Comparison of ENCODE assay signal across 1 cellular context in the genomic region with DNA sequence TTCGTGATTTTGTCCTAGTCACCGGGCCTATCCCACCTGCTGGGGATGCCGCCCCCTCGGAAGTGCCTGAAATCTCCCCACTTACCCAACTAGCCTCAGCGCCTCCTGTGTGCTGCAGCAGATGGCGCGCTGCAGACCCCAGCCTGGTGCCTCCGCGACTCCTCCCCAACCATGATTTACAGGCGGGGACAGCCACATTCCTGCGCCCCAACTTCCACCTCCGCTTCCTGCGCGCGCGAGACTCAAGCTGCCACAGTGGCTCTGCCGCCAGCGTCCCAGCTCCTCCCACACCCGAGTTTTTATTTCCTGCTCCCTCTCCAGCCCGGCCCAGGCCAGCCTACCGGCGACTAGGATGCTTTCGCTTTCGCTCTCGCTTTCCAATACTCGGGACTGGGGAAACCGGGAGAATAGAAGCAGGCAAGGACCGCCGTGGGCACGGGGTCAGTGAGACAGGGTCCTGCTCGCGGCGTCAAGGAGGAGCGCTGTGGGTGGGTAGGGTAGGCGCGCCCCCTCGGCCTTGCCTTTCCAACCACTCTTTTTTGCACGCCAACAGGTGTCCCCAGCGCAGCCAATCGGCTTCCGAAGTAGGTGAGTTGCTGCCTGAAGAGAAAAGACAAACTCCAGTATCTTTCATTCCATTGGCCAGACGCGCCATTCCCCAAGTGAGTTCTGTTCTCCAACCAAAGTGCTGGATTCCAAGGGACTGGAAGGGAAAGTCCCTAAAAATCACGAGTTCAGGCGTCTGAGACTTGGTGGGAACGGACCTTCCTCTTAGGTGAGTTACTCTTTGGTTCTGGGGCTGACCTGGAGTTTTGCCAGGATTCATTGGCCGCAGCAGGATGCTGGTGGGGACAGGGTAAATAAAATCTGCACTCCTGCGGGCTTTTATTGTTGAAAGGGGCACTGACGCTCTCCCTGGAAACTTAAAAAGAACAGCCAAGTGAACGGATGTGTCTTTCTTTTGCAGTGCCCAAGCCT.
TF ChIP-seq lines count a peak whose summit lies in the region.

A gene with protein sequence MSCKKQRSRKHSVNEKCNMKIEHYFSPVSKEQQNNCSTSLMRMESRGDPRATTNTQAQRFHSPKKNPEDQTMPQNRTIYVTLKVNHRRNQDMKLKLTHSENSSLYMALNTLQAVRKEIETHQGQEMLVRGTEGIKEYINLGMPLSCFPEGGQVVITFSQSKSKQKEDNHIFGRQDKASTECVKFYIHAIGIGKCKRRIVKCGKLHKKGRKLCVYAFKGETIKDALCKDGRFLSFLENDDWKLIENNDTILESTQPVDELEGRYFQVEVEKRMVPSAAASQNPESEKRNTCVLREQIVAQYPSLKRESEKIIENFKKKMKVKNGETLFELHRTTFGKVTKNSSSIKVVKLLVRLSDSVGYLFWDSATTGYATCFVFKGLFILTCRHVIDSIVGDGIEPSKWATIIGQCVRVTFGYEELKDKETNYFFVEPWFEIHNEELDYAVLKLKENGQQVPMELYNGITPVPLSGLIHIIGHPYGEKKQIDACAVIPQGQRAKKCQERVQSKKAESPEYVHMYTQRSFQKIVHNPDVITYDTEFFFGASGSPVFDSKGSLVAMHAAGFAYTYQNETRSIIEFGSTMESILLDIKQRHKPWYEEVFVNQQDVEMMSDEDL (plus strand): TSS at position 327 of the 978 bp plus-strand sequence. CDS start 6,017 bp downstream, outside the sequence.

TF ChIP-seq in HepG2, 621 proteins besides CTCF, POLR2A, EP300 and RAD21 (continued from another document and continues in another):
- TF ChIP-seq SP140L (CRISPR knock-in tag; IDR thresholded peaks at IDR 0.05; ENCODE audit: borderline replicate concordance) (no peak), TAF15 (IDR thresholded peaks at IDR 0.05; ENCODE audit: low read depth, low read length, poor library complexity, severe bottlenecking) (no peak), MED8 (CRISPR knock-in tag; IDR thresholded peaks at IDR 0.05; ENCODE audit: insufficient replicate concordance) (no peak), SMYD3 (CRISPR knock-in tag; IDR thresholded peaks at IDR 0.05) (0 out of 2 replicates have a peak, but pooled peaks have one; percentile 68), ZNF263 (CRISPR knock-in tag; IDR thresholded peaks at IDR 0.05) (peak; percentile 80), IRX3 (CRISPR knock-in tag; IDR thresholded peaks at IDR 0.05; ENCODE audit: borderline replicate concordance, low read depth) (peak; percentile 47; the same call in 1 of the 2 replicates), ZNF446 (CRISPR knock-in tag; IDR thresholded peaks at IDR 0.05) (0 out of 2 replicates have a peak, but pooled peaks have one; percentile 12), ZNF343 (CRISPR knock-in tag; IDR thresholded peaks at IDR 0.05) (peak; percentile 31; the same call in 1 of the 2 replicates), HNF4G (IDR thresholded peaks at IDR 0.05; ENCODE audit: borderline replicate concordance, low read depth, low read length) (no peak), HNF4G (CRISPR knock-in tag; IDR thresholded peaks at IDR 0.05; ENCODE audit: borderline replicate concordance, low read depth) (0 out of 2 replicates have a peak, but pooled peaks have one; percentile 19), SALL1 (CRISPR knock-in tag; IDR thresholded peaks at IDR 0.05) (peak; percentile 36; the same call in 1 of the 2 replicates), MLXIP (CRISPR knock-in tag; IDR thresholded peaks at IDR 0.05; ENCODE audit: borderline replicate concordance) (no peak), PHF8 (CRISPR knock-in tag; IDR thresholded peaks at IDR 0.05) (peak; percentile 86), ZNF788 (CRISPR knock-in tag; IDR thresholded peaks at IDR 0.05; ENCODE audit: borderline replicate concordance) (peak; percentile 23; the same call in 1 of the 2 replicates), CHD2 (IDR thresholded peaks at IDR 0.05; ENCODE audit: low read depth, low read length) (peak; percentile 83), FOSL1 (CRISPR knock-in tag; IDR thresholded peaks at IDR 0.05; ENCODE audit: borderline replicate concordance) (no peak), ZNF260 (CRISPR knock-in tag; IDR thresholded peaks at IDR 0.05; ENCODE audit: borderline replicate concordance, low read depth) (no peak), ZC3H13 (CRISPR knock-in tag; IDR thresholded peaks at IDR 0.05) (0 out of 2 replicates have a peak, but pooled peaks have one; percentile 54), GTF3A (CRISPR knock-in tag; conservative IDR thresholded peaks at IDR 0.05) (0 out of 2 replicates have a peak, but pooled peaks have one; percentile 56), SP5 (CRISPR knock-in tag; IDR thresholded peaks at IDR 0.05; ENCODE audit: borderline replicate concordance, low read depth) (peak; percentile 28; the same call in 1 of the 2 replicates), ZFX (CRISPR knock-in tag; IDR thresholded peaks at IDR 0.05; ENCODE audit: low read depth) (peak; percentile 78; the same call in 1 of the 2 replicates)
- TF ChIP-seq, protein P1, sequence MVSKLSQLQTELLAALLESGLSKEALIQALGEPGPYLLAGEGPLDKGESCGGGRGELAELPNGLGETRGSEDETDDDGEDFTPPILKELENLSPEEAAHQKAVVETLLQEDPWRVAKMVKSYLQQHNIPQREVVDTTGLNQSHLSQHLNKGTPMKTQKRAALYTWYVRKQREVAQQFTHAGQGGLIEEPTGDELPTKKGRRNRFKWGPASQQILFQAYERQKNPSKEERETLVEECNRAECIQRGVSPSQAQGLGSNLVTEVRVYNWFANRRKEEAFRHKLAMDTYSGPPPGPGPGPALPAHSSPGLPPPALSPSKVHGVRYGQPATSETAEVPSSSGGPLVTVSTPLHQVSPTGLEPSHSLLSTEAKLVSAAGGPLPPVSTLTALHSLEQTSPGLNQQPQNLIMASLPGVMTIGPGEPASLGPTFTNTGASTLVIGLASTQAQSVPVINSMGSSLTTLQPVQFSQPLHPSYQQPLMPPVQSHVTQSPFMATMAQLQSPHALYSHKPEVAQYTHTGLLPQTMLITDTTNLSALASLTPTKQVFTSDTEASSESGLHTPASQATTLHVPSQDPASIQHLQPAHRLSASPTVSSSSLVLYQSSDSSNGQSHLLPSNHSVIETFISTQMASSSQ (IDR thresholded peaks at IDR 0.05; ENCODE audit: low read depth) = no peak
- TF ChIP-seq, protein P1 (CRISPR knock-in tag; IDR thresholded peaks at IDR 0.05; ENCODE audit: borderline replicate concordance) = peak; percentile 51; the same call in 1 of the 2 replicates
- TF ChIP-seq, protein P2, sequence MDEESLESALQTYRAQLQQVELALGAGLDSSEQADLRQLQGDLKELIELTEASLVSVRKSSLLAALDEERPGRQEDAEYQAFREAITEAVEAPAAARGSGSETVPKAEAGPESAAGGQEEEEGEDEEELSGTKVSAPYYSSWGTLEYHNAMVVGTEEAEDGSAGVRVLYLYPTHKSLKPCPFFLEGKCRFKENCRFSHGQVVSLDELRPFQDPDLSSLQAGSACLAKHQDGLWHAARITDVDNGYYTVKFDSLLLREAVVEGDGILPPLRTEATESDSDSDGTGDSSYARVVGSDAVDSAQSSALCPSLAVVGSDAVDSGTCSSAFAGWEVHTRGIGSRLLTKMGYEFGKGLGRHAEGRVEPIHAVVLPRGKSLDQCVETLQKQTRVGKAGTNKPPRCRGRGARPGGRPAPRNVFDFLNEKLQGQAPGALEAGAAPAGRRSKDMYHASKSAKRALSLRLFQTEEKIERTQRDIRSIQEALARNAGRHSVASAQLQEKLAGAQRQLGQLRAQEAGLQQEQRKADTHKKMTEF (CRISPR knock-in tag; IDR thresholded peaks at IDR 0.05) = peak; percentile 65
- TF ChIP-seq, protein P3, sequence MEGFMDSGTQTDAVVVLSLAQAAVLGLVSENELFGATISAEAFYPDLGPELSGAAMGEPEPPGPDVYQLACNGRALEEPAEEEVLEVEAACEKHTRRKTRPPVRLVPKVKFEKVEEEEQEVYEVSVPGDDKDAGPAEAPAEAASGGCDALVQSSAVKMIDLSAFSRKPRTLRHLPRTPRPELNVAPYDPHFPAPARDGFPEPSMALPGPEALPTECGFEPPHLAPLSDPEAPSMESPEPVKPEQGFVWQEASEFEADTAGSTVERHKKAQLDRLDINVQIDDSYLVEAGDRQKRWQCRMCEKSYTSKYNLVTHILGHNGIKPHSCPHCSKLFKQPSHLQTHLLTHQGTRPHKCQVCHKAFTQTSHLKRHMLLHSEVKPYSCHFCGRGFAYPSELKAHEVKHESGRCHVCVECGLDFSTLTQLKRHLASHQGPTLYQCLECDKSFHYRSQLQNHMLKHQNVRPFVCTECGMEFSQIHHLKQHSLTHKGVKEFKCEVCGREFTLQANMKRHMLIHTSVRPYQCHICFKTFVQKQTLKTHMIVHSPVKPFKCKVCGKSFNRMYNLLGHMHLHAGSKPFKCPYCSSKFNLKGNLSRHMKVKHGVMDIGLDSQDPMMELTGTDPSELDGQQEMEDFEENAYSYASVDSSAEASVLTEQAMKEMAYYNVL (CRISPR knock-in tag; IDR thresholded peaks at IDR 0.05; ENCODE audit: borderline replicate concordance) = 0 out of 2 replicates have a peak, but pooled peaks have one; percentile 32
- TF ChIP-seq, protein P4, sequence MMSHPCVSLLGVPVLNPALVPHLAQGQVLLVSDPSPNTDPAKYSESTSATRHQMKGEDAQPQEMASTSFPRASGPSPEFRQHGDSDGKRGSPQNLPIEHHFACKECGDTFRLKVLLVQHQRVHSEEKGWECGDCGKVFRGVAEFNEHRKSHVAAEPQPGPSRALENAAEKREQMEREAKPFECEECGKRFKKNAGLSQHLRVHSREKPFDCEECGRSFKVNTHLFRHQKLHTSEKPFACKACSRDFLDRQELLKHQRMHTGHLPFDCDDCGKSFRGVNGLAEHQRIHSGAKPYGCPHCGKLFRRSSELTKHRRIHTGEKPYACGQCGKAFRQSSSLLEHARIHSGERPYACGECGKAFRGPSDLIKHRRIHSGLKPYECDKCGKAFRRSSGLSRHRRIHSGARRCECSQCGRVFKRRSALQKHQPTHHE (CRISPR knock-in tag; IDR thresholded peaks at IDR 0.05; ENCODE audit: borderline replicate concordance) = no peak; the same call in 1 of the 2 replicates
- TF ChIP-seq, protein P5, sequence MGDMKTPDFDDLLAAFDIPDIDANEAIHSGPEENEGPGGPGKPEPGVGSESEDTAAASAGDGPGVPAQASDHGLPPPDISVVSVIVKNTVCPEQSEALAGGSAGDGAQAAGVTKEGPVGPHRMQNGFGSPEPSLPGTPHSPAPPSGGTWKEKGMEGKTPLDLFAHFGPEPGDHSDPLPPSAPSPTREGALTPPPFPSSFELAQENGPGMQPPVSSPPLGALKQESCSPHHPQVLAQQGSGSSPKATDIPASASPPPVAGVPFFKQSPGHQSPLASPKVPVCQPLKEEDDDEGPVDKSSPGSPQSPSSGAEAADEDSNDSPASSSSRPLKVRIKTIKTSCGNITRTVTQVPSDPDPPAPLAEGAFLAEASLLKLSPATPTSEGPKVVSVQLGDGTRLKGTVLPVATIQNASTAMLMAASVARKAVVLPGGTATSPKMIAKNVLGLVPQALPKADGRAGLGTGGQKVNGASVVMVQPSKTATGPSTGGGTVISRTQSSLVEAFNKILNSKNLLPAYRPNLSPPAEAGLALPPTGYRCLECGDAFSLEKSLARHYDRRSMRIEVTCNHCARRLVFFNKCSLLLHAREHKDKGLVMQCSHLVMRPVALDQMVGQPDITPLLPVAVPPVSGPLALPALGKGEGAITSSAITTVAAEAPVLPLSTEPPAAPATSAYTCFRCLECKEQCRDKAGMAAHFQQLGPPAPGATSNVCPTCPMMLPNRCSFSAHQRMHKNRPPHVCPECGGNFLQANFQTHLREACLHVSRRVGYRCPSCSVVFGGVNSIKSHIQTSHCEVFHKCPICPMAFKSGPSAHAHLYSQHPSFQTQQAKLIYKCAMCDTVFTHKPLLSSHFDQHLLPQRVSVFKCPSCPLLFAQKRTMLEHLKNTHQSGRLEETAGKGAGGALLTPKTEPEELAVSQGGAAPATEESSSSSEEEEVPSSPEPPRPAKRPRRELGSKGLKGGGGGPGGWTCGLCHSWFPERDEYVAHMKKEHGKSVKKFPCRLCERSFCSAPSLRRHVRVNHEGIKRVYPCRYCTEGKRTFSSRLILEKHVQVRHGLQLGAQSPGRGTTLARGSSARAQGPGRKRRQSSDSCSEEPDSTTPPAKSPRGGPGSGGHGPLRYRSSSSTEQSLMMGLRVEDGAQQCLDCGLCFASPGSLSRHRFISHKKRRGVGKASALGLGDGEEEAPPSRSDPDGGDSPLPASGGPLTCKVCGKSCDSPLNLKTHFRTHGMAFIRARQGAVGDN (CRISPR knock-in tag; IDR thresholded peaks at IDR 0.05) = peak; percentile 88
- TF ChIP-seq, protein P6, sequence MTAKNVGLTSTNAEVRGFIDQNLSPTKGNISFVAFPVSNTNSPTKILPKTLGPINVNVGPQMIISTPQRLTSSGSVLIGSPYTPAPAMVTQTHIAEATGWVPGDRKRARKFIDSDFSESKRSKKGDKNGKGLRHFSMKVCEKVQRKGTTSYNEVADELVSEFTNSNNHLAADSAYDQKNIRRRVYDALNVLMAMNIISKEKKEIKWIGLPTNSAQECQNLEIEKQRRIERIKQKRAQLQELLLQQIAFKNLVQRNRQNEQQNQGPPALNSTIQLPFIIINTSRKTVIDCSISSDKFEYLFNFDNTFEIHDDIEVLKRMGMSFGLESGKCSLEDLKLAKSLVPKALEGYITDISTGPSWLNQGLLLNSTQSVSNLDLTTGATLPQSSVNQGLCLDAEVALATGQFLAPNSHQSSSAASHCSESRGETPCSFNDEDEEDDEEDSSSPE (CRISPR knock-in tag; IDR thresholded peaks at IDR 0.05) = peak; percentile 76
